Comparison of ENCODE assay signal across 18 cellular contexts in genomic region chr1:232966663-232967062, GRCh38. TPM values are rescaled to one million over a fixed set of nuclear protein-coding genes. Genes with fewer than 3 reads are reported as not detected.
DNase-seq lines count a peak whose midpoint lies in the region; ATAC-seq and TF ChIP-seq lines count a peak whose summit lies in the region.
"Had no signal": no experiment of that assay in that cellular context is flagged by ENCODE, and none has a peak within 500 bp of the region (broad histone marks: within the 10 kb centered on the region; RNA-seq: fewer than 3 reads in every experiment).

No MANE protein-coding gene starts in this region.

- H3K27me3 ChIP-seq in GM23338 (ENCODE audit: insufficient read depth), result no peaks in the 10 kb centered on the region
- H3K27me3 ChIP-seq in hepatocyte, result no peaks in the 10 kb centered on the region
- H3K27me3 ChIP-seq in gastrocnemius medialis, result no peaks in the 10 kb centered on the region
- H3K27me3 ChIP-seq: heart right ventricle, spleen had no signal

- H2AFZ ChIP-seq in GM23338, result no peak overlapping the region
- H2AFZ ChIP-seq in hepatocyte, result no peak overlapping the region
- H2AFZ ChIP-seq: PC-9 had no signal

- H3K4me1 Mint-ChIP-seq in GM23338 (no peaks in the 10 kb centered on the region), chondrocyte (ENCODE audit: low read depth) (peaks cover 15% of the 10 kb centered on the region)

- H3K79me2 ChIP-seq in GM23338 (replicated peaks; ENCODE audit: insufficient read depth) (peaks cover 44% of the 10 kb centered on the region), hepatocyte (peaks cover 7% of the 10 kb centered on the region)

- H3K27ac ChIP-seq in GM23338 (ENCODE audit: low read depth) (no peak overlapping the region), hepatocyte (no peak overlapping the region), gastrocnemius medialis (peak overlapping the region; percentile 80 to 87 (median 84))
- H3K27ac ChIP-seq: PC-9 had no signal

- H3K4me3 Mint-ChIP-seq in GM23338 (no peak overlapping the region), chondrocyte (ENCODE audit: unreplicated experiment) (no peak overlapping the region)
- H3K4me3 Mint-ChIP-seq: activated CD8-positive, alpha-beta T cell treated with anti-CD3 and anti-CD28 coated beads, Interleukin-2, amount 10 ng/mL, durations not matched to agents 7 days and 5 days; activated naive CD4-positive, alpha-beta T cell treated with anti-CD3 and anti-CD28 coated beads, Interleukin-2, amount 10 ng/mL, durations not matched to agents 7 days and 5 days; activated T-cell treated with anti-CD3 and anti-CD28 coated beads, Interleukin-2, amount 50 U/mL, for 24 hours; immature natural killer cell had no signal

- H3K27me3 Mint-ChIP-seq in GM23338 (ENCODE audit: insufficient read depth, low read depth, poor library complexity) (peaks cover 2% of the 10 kb centered on the region), chondrocyte (ENCODE audit: low read depth) (no peaks in the 10 kb centered on the region)
- H3K27me3 Mint-ChIP-seq: activated naive CD4-positive, alpha-beta T cell treated with anti-CD3 and anti-CD28 coated beads, Interleukin-2, amount 10 ng/mL, durations not matched to agents 7 days and 5 days; activated T-cell treated with anti-CD3 and anti-CD28 coated beads, Interleukin-2, amount 50 U/mL, for 24 hours had no signal

- no peak overlapping the region for H3K4me3 ChIP-seq in GM23338
- no peak overlapping the region for H3K4me3 ChIP-seq in hepatocyte
- H3K4me3 ChIP-seq in gastrocnemius medialis, result no peak overlapping the region
- H3K4me3 ChIP-seq: heart right ventricle, PC-9, spleen had no signal

- H3K9me3 Mint-ChIP-seq in GM23338 (no peaks in the 10 kb centered on the region), chondrocyte (ENCODE audit: low read depth) (no peaks in the 10 kb centered on the region)
- H3K9me3 Mint-ChIP-seq: activated T-cell treated with anti-CD3 and anti-CD28 coated beads, Interleukin-2, amount 50 U/mL, for 24 hours; immature natural killer cell had no signal

- in situ Hi-C loops in gastrocnemius medialis (cut with MboI; ENCODE audit: low sequenced_read_pairs in 4 of 4), result loop anchor here in 2 of 4 donors (25.0 kb wide), 1 partner anchor 329 kb away; the partner anchor contains the start of gene SIPA1L2 (in 2 of the 2)

- H3K9me3 ChIP-seq in hepatocyte (ENCODE audit: low read depth) (no peaks in the 10 kb centered on the region), gastrocnemius medialis (no peaks in the 10 kb centered on the region)
- H3K9me3 ChIP-seq: heart right ventricle, spleen had no signal

- H3K4me2 ChIP-seq in GM23338 (no peak overlapping the region), hepatocyte (peak overlapping the region; percentile 4)
- H3K4me2 ChIP-seq: PC-9 had no signal

- H3K36me3 ChIP-seq in GM23338 (ENCODE audit: insufficient read depth) (peaks cover 38% of the 10 kb centered on the region), hepatocyte (replicated peaks; ENCODE audit: insufficient read depth, low read depth) (no peaks in the 10 kb centered on the region), gastrocnemius medialis (peaks cover 0 to 18% of the 10 kb centered on the region in 2 donors)

- WGBS in hepatocyte (ENCODE audit: low lambda C conversion rate, missing lambda C conversion rate), result 61% methylated on average over 4 of the region's 4 CpGs

- no peaks in the 10 kb centered on the region for H3K9me2 ChIP-seq in GM23338 (ENCODE audit: insufficient read depth)
- H3K9me2 ChIP-seq in hepatocyte (replicated peaks; ENCODE audit: insufficient read depth), result no peaks in the 10 kb centered on the region

- DNase-seq in GM23338 (ENCODE audit: low spot score) (no peak), NCI-H2171 treated with DMSO at 0.1 percent for 48 hours (lab: John Stamatoyannopoulos, UW) (peak; percentile 25), hepatocyte (ENCODE audit: low spot score) (peak; percentile 28), gastrocnemius medialis (no peak), chondrocyte (ENCODE audit: low spot score) (no peak), NCI-H748 (lab: John Stamatoyannopoulos, UW; ENCODE audit: unreplicated experiment) (no peak)
- DNase-seq: activated CD4-positive, CD25-positive, alpha-beta regulatory T cell; activated CD8-positive, alpha-beta T cell treated with anti-CD3 and anti-CD28 coated beads, Interleukin-2, amount 10 ng/mL, durations not matched to agents 7 days and 5 days; activated naive CD4-positive, alpha-beta T cell treated with anti-CD3 and anti-CD28 coated beads, Interleukin-2, amount 10 ng/mL, durations not matched to agents 7 days and 5 days; activated T-cell treated with anti-CD3 and anti-CD28 coated beads, Interleukin-2, amount 50 U/mL, for 24 hours; anterior cingulate cortex; heart right ventricle; immature natural killer cell; NCI-H1417 treated with DMSO at 0.1 percent for 48 hours; NCI-H748 treated with DMSO at 0.1 percent for 48 hours; PC-9; spleen had no signal

- ATAC-seq in GM23338 (no peak), gastrocnemius medialis (no peak), HG02588 (IDR thresholded peaks at IDR 0.05; ENCODE audit: unreplicated experiment) (no peak)
- ATAC-seq: activated CD8-positive, alpha-beta T cell treated with anti-CD3 and anti-CD28 coated beads, Interleukin-2, amount 10 ng/mL, durations not matched to agents 7 days and 5 days had no signal

- H3K4me1 ChIP-seq in GM23338 (ENCODE audit: insufficient read depth) (no peaks in the 10 kb centered on the region; the same call in 1 of the 2 replicates), hepatocyte (ENCODE audit: insufficient read depth) (peaks cover 32% of the 10 kb centered on the region), gastrocnemius medialis (peaks cover 54 to 59% of the 10 kb centered on the region in 2 donors)

- peaks cover 38% of the 10 kb centered on the region for H3K36me3 Mint-ChIP-seq in GM23338 (ENCODE audit: low read depth)
- H3K36me3 Mint-ChIP-seq in chondrocyte (ENCODE audit: low read depth), result peaks cover 16% of the 10 kb centered on the region

- TF ChIP-seq CTCF in GM23338 (conservative IDR thresholded peaks at IDR 0.05; ENCODE audit: low read depth in 2 of 2) (no peak), hepatocyte (IDR thresholded peaks at IDR 0.05; ENCODE audit: poor library complexity) (no peak), gastrocnemius medialis (IDR thresholded peaks at IDR 0.05 in 4 of 5, conservative IDR thresholded peaks at IDR 0.05 in 1 of 5) (no peak), chondrocyte (IDR thresholded peaks at IDR 0.05) (no peak)

- no peak for TF ChIP-seq POLR2A in gastrocnemius medialis (IDR thresholded peaks at IDR 0.05)

- intact Hi-C loops in gastrocnemius medialis (cut with DNase I; ENCODE audit: low total_unique reads), result loop anchor here (5.0 kb wide), 3 partner anchors 159 to 649 kb away; partner anchors contain the start of genes MAP10 and SIPA1L2

- H3K27ac Mint-ChIP-seq in GM23338, result 0 out of 2 replicates have a peak overlapping the region, but pooled peaks have one; percentile 14
- no peak overlapping the region for H3K27ac Mint-ChIP-seq in chondrocyte (ENCODE audit: unreplicated experiment)
- H3K27ac Mint-ChIP-seq: activated CD8-positive, alpha-beta T cell treated with anti-CD3 and anti-CD28 coated beads, Interleukin-2, amount 10 ng/mL, durations not matched to agents 7 days and 5 days; activated naive CD4-positive, alpha-beta T cell treated with anti-CD3 and anti-CD28 coated beads, Interleukin-2, amount 10 ng/mL, durations not matched to agents 7 days and 5 days; activated T-cell treated with anti-CD3 and anti-CD28 coated beads, Interleukin-2, amount 50 U/mL, for 24 hours had no signal

- no peaks in the 10 kb centered on the region for H3F3A ChIP-seq in GM23338 (replicated peaks; ENCODE audit: low read depth)

- H4K20me1 ChIP-seq in GM23338 (replicated peaks; ENCODE audit: insufficient read depth) (peaks cover 23% of the 10 kb centered on the region; the same call in 1 of the 2 replicates), hepatocyte (ENCODE audit: insufficient read depth, poor library complexity, severe bottlenecking) (no peaks in the 10 kb centered on the region)

TF ChIP-seq in GM23338, 12 proteins besides CTCF, POLR2A, EP300 and RAD21:
- TF ChIP-seq STAT1 (IDR thresholded peaks at IDR 0.05; ENCODE audit: unreplicated experiment), result no peak
- no peak for TF ChIP-seq CREB1 (CRISPR knock-in tag; IDR thresholded peaks at IDR 0.05; ENCODE audit: low read depth)
- TF ChIP-seq ZNF331 (CRISPR knock-in tag; IDR thresholded peaks at IDR 0.05; ENCODE audit: low read depth), result no peak

RNA-seq across cellular contexts. Expression of gene NTPCR, which starts 16.3 kb away (rescaled TPM):
- total RNA-seq in GM23338 (2014; rRNA removed; shearing (Covaris generic)), result 64.1 and 80.7 TPM in 2 replicates
- polyA plus RNA-seq in GM23338 (2016; fragmentation: Nextera tagmentation; extraction: Ambion mirVana) (150 TPM in 2 replicates), hepatocyte (52.9 and 53.8 TPM in 2 replicates)
- total RNA-seq in hepatocyte (32.1 and 43.2 TPM in 2 replicates), gastrocnemius medialis (10 to 100 TPM; 20.5 to 33.7 (median 24.2) TPM), chondrocyte (24.8 to 39.6 TPM (median 28.5 TPM) in 3 replicates)

Comparison
In these comparisons a context has a peak if more than half of its experiments do, and no peak if none do; other contexts are left out.
1. DNase-seq: peak in NCI-H2171 treated with DMSO at 0.1 percent for 48 hours (single experiment) and hepatocyte (single experiment); none in GM23338 (single experiment), gastrocnemius medialis (0 of 2), chondrocyte (single experiment) and NCI-H748 (single experiment).
2. H3K27ac ChIP-seq: peak in gastrocnemius medialis (4 of 4); none in GM23338 (single experiment) and hepatocyte (single experiment).